ENCODE assay signal across 2 cellular contexts in genomic region chr3:65761890-65762605, GRCh38.
TF ChIP-seq lines count a peak whose summit lies in the region.

No MANE protein-coding gene starts in this region.

TF ChIP-seq in H1, 55 proteins besides CTCF, POLR2A, EP300 and RAD21:
- no peak for TF ChIP-seq SIRT6 (IDR thresholded peaks at IDR 0.05; ENCODE audit: low read length)
- TF ChIP-seq, protein P1, sequence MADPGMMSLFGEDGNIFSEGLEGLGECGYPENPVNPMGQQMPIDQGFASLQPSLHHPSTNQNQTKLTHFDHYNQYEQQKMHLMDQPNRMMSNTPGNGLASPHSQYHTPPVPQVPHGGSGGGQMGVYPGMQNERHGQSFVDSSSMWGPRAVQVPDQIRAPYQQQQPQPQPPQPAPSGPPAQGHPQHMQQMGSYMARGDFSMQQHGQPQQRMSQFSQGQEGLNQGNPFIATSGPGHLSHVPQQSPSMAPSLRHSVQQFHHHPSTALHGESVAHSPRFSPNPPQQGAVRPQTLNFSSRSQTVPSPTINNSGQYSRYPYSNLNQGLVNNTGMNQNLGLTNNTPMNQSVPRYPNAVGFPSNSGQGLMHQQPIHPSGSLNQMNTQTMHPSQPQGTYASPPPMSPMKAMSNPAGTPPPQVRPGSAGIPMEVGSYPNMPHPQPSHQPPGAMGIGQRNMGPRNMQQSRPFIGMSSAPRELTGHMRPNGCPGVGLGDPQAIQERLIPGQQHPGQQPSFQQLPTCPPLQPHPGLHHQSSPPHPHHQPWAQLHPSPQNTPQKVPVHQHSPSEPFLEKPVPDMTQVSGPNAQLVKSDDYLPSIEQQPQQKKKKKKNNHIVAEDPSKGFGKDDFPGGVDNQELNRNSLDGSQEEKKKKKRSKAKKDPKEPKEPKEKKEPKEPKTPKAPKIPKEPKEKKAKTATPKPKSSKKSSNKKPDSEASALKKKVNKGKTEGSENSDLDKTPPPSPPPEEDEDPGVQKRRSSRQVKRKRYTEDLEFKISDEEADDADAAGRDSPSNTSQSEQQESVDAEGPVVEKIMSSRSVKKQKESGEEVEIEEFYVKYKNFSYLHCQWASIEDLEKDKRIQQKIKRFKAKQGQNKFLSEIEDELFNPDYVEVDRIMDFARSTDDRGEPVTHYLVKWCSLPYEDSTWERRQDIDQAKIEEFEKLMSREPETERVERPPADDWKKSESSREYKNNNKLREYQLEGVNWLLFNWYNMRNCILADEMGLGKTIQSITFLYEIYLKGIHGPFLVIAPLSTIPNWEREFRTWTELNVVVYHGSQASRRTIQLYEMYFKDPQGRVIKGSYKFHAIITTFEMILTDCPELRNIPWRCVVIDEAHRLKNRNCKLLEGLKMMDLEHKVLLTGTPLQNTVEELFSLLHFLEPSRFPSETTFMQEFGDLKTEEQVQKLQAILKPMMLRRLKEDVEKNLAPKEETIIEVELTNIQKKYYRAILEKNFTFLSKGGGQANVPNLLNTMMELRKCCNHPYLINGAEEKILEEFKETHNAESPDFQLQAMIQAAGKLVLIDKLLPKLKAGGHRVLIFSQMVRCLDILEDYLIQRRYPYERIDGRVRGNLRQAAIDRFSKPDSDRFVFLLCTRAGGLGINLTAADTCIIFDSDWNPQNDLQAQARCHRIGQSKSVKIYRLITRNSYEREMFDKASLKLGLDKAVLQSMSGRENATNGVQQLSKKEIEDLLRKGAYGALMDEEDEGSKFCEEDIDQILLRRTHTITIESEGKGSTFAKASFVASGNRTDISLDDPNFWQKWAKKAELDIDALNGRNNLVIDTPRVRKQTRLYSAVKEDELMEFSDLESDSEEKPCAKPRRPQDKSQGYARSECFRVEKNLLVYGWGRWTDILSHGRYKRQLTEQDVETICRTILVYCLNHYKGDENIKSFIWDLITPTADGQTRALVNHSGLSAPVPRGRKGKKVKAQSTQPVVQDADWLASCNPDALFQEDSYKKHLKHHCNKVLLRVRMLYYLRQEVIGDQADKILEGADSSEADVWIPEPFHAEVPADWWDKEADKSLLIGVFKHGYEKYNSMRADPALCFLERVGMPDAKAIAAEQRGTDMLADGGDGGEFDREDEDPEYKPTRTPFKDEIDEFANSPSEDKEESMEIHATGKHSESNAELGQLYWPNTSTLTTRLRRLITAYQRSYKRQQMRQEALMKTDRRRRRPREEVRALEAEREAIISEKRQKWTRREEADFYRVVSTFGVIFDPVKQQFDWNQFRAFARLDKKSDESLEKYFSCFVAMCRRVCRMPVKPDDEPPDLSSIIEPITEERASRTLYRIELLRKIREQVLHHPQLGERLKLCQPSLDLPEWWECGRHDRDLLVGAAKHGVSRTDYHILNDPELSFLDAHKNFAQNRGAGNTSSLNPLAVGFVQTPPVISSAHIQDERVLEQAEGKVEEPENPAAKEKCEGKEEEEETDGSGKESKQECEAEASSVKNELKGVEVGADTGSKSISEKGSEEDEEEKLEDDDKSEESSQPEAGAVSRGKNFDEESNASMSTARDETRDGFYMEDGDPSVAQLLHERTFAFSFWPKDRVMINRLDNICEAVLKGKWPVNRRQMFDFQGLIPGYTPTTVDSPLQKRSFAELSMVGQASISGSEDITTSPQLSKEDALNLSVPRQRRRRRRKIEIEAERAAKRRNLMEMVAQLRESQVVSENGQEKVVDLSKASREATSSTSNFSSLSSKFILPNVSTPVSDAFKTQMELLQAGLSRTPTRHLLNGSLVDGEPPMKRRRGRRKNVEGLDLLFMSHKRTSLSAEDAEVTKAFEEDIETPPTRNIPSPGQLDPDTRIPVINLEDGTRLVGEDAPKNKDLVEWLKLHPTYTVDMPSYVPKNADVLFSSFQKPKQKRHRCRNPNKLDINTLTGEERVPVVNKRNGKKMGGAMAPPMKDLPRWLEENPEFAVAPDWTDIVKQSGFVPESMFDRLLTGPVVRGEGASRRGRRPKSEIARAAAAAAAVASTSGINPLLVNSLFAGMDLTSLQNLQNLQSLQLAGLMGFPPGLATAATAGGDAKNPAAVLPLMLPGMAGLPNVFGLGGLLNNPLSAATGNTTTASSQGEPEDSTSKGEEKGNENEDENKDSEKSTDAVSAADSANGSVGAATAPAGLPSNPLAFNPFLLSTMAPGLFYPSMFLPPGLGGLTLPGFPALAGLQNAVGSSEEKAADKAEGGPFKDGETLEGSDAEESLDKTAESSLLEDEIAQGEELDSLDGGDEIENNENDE (IDR thresholded peaks at IDR 0.05; ENCODE audit: insufficient replicate concordance, low read length) = peak; percentile 37
TF ChIP-seq in H1: peak in this region for 1.

TF ChIP-seq in neural cell, 6 proteins besides CTCF, POLR2A, EP300 and RAD21:
- TF ChIP-seq TAF1 (IDR thresholded peaks at IDR 0.05; ENCODE audit: low read depth) (no peak), MXI1 (conservative IDR thresholded peaks at IDR 0.05; ENCODE audit: poor library complexity, severe bottlenecking) (no peak), SMC3 (conservative IDR thresholded peaks at IDR 0.05; ENCODE audit: poor library complexity) (no peak)
